Comparison of ENCODE assay signal across 1 cellular context in genomic region chr2:197640571-197641122, GRCh38.
TF ChIP-seq lines count a peak whose summit lies in the region.

No MANE protein-coding gene starts in this region.

TF ChIP-seq in SK-N-SH, 30 proteins besides CTCF, POLR2A, EP300 and RAD21:
- peak; percentile 44; the same call in 1 of the 2 replicates for TF ChIP-seq YY1 (IDR thresholded peaks at IDR 0.05; ENCODE audit: low read depth)
TF ChIP-seq in SK-N-SH: peak in this region for 1; not testable (repeated sequence) for 29.
